In the genomic region with DNA sequence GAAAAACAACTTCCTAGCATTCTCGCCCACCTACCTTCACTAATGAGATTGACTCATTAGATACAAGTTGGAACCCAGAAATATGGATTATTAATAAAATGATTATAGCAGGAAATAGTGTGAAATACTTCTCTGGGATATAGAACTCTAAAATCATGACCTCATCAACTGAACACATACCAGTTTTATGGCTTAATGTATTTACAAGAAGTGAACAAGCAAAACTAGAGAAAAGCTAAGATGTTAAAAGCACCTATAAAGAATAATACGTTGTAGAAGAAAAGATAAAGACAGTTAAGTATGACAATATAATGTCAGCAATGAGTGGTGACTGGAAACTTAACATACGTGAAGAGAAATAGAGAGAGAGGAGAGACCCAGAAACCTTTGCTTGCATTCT, we compare ENCODE assay signal across 16 cellular contexts.
DNase-seq lines count a peak whose midpoint lies in the region; ATAC-seq and TF ChIP-seq lines count a peak whose summit lies in the region.
"Had no signal": no experiment of that assay in that cellular context is flagged by ENCODE, and none has a peak within 500 bp of the region (broad histone marks: within the 10 kb centered on the region; RNA-seq: fewer than 3 reads in every experiment).

No MANE protein-coding gene starts in this region.

- H3K4me2 ChIP-seq in IMR-90 (ENCODE audit: low read depth, low read length): no peak overlapping the region

- no peak overlapping the region for H3K4ac ChIP-seq in IMR-90 (ENCODE audit: low read depth, low read length)

- DNase-seq in IMR-90 (no peak), chondrocyte (ENCODE audit: low spot score) (no peak), mucosa of descending colon (no peak), NCI-H526 (lab: John Stamatoyannopoulos, UW) (no peak), LoVo (ENCODE audit: low spot score) (no peak), DMS53 (lab: John Stamatoyannopoulos, UW) (no peak)
- DNase-seq: CD4-positive, CD25-positive, alpha-beta regulatory T cell; DMS79 treated with DMSO at 0.1 percent for 48 hours; NCI-H1417; NCI-H1694 treated with DMSO at 0.1 percent for 48 hours; NCI-H2081 treated with DMSO at 0.1 percent for 48 hours; NCI-H2171 treated with DMSO at 0.1 percent for 48 hours; NCI-H524 treated with DMSO at 0.1 percent for 48 hours had no signal

- H3K27ac ChIP-seq in IMR-90 (ENCODE audit: insufficient read depth, low read length): no peak overlapping the region

- peak overlapping the region; percentile 8; the same call in 1 of the 2 replicates for H2BK20ac ChIP-seq in IMR-90 (ENCODE audit: low read depth, low read length)

- H3K56ac ChIP-seq in IMR-90 (ENCODE audit: extremely low read depth, insufficient read depth, low read length): no peak overlapping the region

- no peak overlapping the region for H3K14ac ChIP-seq in IMR-90 (replicated peaks; ENCODE audit: low read depth, low read length)

- no peaks in the 10 kb centered on the region for H4K20me1 ChIP-seq in IMR-90 (ENCODE audit: insufficient read depth, low read length)

- no peaks in the 10 kb centered on the region for H3K9me3 ChIP-seq in IMR-90 (ENCODE audit: control insufficient read depth, insufficient read depth, low read length)
- no peaks in the 10 kb centered on the region for H3K9me3 ChIP-seq in mucosa of descending colon
- H3K9me3 ChIP-seq: HAP-1 had no signal

- CTCF ChIA-PET in IMR-90 (lab: Yijun Ruan, JAX): no interaction called here

- H2BK15ac ChIP-seq in IMR-90 (ENCODE audit: low read depth, low read length): peak overlapping the region; percentile 41; the same call in 1 of the 3 replicates

- peak overlapping the region; percentile 24 for H3K27ac Mint-ChIP-seq in chondrocyte (ENCODE audit: unreplicated experiment)
- H3K27ac Mint-ChIP-seq: CD4-positive, CD25-positive, alpha-beta regulatory T cell; IgD-negative memory B cell had no signal

- no peak overlapping the region for H2AK9ac ChIP-seq in IMR-90 (replicated peaks; ENCODE audit: low read depth, low read length, poor library complexity)

- dilution Hi-C loops in IMR-90 (cut with HindIII; ENCODE audit: low sequenced_read_pairs, unreplicated experiment): no loop called here

- H3K4me1 ChIP-seq in IMR-90 (ENCODE audit: control insufficient read depth, insufficient read depth, low read length) (peaks cover 3% of the 10 kb centered on the region; the same call in 1 of the 2 replicates), mucosa of descending colon (ENCODE audit: low read depth) (peaks cover 10% of the 10 kb centered on the region)
- H3K4me1 ChIP-seq: HAP-1 had no signal

- peaks cover 8% of the 10 kb centered on the region for H3K9me3 Mint-ChIP-seq in chondrocyte (ENCODE audit: low read depth)

- intact Hi-C loops in IMR-90 (cut with micrococcal nuclease) (no loop called here), mucosa of descending colon (cut with DNase I, micrococcal nuclease) (no loop called here)

- H3K27me3 ChIP-seq in IMR-90 (ENCODE audit: control insufficient read depth, insufficient read depth, low read length): no peaks in the 10 kb centered on the region

- no peak overlapping the region for H3K4me3 Mint-ChIP-seq in chondrocyte (ENCODE audit: unreplicated experiment)
- H3K4me3 Mint-ChIP-seq: CD4-positive, CD25-positive, alpha-beta regulatory T cell; IgD-negative memory B cell had no signal

- no peak overlapping the region for H3K23ac ChIP-seq in IMR-90 (ENCODE audit: low read depth, low read length)

- no peak overlapping the region for H2BK120ac ChIP-seq in IMR-90 (ENCODE audit: low read depth, low read length)

- H3K27me3 Mint-ChIP-seq in chondrocyte (ENCODE audit: low read depth): no peaks in the 10 kb centered on the region
- H3K27me3 Mint-ChIP-seq: CD4-positive, CD25-positive, alpha-beta regulatory T cell had no signal

- H4K8ac ChIP-seq in IMR-90 (ENCODE audit: low read depth in 2 of 2, low read length in 2 of 2): no peak overlapping the region

- H4K5ac ChIP-seq in IMR-90 (ENCODE audit: low read depth, low read length): no peak overlapping the region; the same call in 1 of the 2 replicates

- no peak overlapping the region for H2AFZ ChIP-seq in IMR-90 (replicated peaks; ENCODE audit: low read length, poor library complexity)

- H3K36me3 ChIP-seq in IMR-90 (ENCODE audit: control insufficient read depth, insufficient read depth, low read length): no peaks in the 10 kb centered on the region
- no peaks in the 10 kb centered on the region for H3K36me3 ChIP-seq in mucosa of descending colon (ENCODE audit: low read depth)
- H3K36me3 ChIP-seq: HAP-1 had no signal

- no peaks in the 10 kb centered on the region for H3K36me3 Mint-ChIP-seq in chondrocyte (ENCODE audit: low read depth)
- H3K36me3 Mint-ChIP-seq: CD4-positive, CD25-positive, alpha-beta regulatory T cell had no signal

- peaks cover 42% of the 10 kb centered on the region for H3K4me1 Mint-ChIP-seq in chondrocyte (ENCODE audit: low read depth)
- H3K4me1 Mint-ChIP-seq: CD4-positive, CD25-positive, alpha-beta regulatory T cell had no signal

- H4K91ac ChIP-seq in IMR-90 (ENCODE audit: insufficient read depth, low read depth, low read length): no peak overlapping the region

- no peak overlapping the region for H3K9ac ChIP-seq in IMR-90 (ENCODE audit: low read depth, low read length)

- no peaks in the 10 kb centered on the region for H3K79me1 ChIP-seq in IMR-90 (ENCODE audit: low read depth in 1 of 2, low read length in 2 of 2)

- POLR2A ChIA-PET in IMR-90 (lab: Charles Lee; ENCODE audit: unreplicated experiment): no interaction called here

- no peak overlapping the region for H2AK5ac ChIP-seq in IMR-90 (ENCODE audit: low read depth, low read length)

- no CpG with 5 or more reads among the region's 3 CpGs for WGBS in IMR-90 (ENCODE audit: extremely low coverage in 2 of 2, insufficient read length in 1 of 2), 2 experiments

- no peaks in the 10 kb centered on the region for H3K9me1 ChIP-seq in IMR-90 (ENCODE audit: insufficient read depth, low read length)

- no peak for TF ChIP-seq RAD21 in IMR-90 (IDR thresholded peaks at IDR 0.05; ENCODE audit: low read length)

- BruUV-seq in IMR-90 (replicated peaks; lab: Mats Ljungman, UMichigan): no TSS peak

- TF ChIP-seq CTCF in IMR-90 (conservative IDR thresholded peaks at IDR 0.05; ENCODE audit: low read depth, low read length) (no peak), chondrocyte (IDR thresholded peaks at IDR 0.05) (no peak), mucosa of descending colon (IDR thresholded peaks at IDR 0.05) (no peak)

- H2BK5ac ChIP-seq in IMR-90 (ENCODE audit: low read depth, low read length, poor library complexity, severe bottlenecking): no peak overlapping the region

- ATAC-seq in IMR-90 (ENCODE audit: low read depth): no peak
- peak; percentile 73 for ATAC-seq in mucosa of descending colon
- ATAC-seq in HG03108 (IDR thresholded peaks at IDR 0.05; ENCODE audit: unreplicated experiment): no peak

- in situ Hi-C loops in IMR-90 (cut with MboI; ENCODE audit: low sequenced_read_pairs): no loop called here

- no peak overlapping the region for H3K4me3 ChIP-seq in IMR-90 (ENCODE audit: insufficient read depth, low read depth, low read length)
- H3K4me3 ChIP-seq in mucosa of descending colon: no peak overlapping the region
- H3K4me3 ChIP-seq: HAP-1 had no signal

- H3K18ac ChIP-seq in IMR-90 (ENCODE audit: low read depth, low read length): peak overlapping the region; percentile 57; the same call in 1 of the 2 replicates

- TF ChIP-seq POLR2A in IMR-90 (IDR thresholded peaks at IDR 0.05; ENCODE audit: low read depth, low read length): no peak

TF ChIP-seq in IMR-90, 13 proteins besides CTCF, POLR2A, EP300 and RAD21:
- TF ChIP-seq ELK1 (IDR thresholded peaks at IDR 0.05; ENCODE audit: borderline replicate concordance, low read depth, low read length) (no peak), RFX5 (IDR thresholded peaks at IDR 0.05; ENCODE audit: low read depth, low read length) (no peak), BHLHE40 (IDR thresholded peaks at IDR 0.05; ENCODE audit: low read depth, low read length) (no peak), FOS (IDR thresholded peaks at IDR 0.05; ENCODE audit: low read depth, low read length) (no peak), CHD1 (IDR thresholded peaks at IDR 0.05; ENCODE audit: low read depth, low read length) (no peak), SMC3 (IDR thresholded peaks at IDR 0.05; ENCODE audit: low read depth, low read length) (no peak), CEBPB (IDR thresholded peaks at IDR 0.05; ENCODE audit: low read depth, low read length) (no peak), NFE2L2 (IDR thresholded peaks at IDR 0.05; ENCODE audit: low read depth, low read length) (no peak), MXI1 (IDR thresholded peaks at IDR 0.05; ENCODE audit: borderline replicate concordance, low read depth, low read length) (no peak)
